In the genomic region with DNA sequence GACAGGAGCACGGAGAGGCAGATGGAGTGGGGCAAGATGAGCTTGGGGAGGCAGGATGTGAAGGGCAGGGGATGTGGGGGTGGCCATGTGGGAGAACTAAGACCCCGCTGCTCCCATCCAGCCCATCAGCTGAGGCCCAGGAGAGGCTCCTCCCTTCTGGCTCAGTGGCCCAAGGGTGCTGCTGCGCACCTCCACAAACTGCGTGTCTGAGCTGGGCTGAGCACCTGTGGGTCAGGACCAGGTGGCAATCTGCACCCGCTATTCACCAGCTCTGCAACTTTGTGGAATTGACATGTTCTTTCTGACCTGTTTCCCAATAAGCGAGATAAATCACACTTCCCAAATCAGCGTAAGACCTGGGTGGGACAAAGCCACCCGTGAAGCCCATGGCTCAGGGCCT, we compare ENCODE assay signal across 10 cellular contexts. TPM values are rescaled to one million over a fixed set of nuclear protein-coding genes. Genes with fewer than 3 reads are reported as not detected.
DNase-seq lines count a peak whose midpoint lies in the region; ATAC-seq and TF ChIP-seq lines count a peak whose summit lies in the region.
"Had no signal": no experiment of that assay in that cellular context is flagged by ENCODE, and none has a peak within 500 bp of the region (broad histone marks: within the 10 kb centered on the region; RNA-seq: fewer than 3 reads in every experiment).

No MANE protein-coding gene starts in this region.

- H3K4me3 Mint-ChIP-seq in activated naive CD8-positive, alpha-beta T cell, result peak overlapping the region; percentile 44
- H3K4me3 Mint-ChIP-seq in activated naive CD8-positive, alpha-beta T cell treated with anti-CD3 and anti-CD28 coated beads, Interleukin-2, amount 50 U/mL, for 24 hours, result no peak overlapping the region
- no peak overlapping the region for H3K4me3 Mint-ChIP-seq in activated naive CD8-positive, alpha-beta T cell treated with anti-CD3 and anti-CD28 coated beads for 36 hours

- H3K9me3 ChIP-seq in tibial artery, result no peaks in the 10 kb centered on the region

- no peak overlapping the region for H3K27ac ChIP-seq in mesendoderm (ENCODE audit: low read depth, low read length)
- peak overlapping the region; percentile 75 to 79 for H3K27ac ChIP-seq in tibial artery
- H3K27ac ChIP-seq: foreskin keratinocyte, WERI-Rb-1 had no signal

- no peak overlapping the region for H4K5ac ChIP-seq in mesendoderm (ENCODE audit: low read length)

- H2BK5ac ChIP-seq in mesendoderm (ENCODE audit: low read length), result no peak overlapping the region

- H3K36me3 ChIP-seq in mesendoderm (ENCODE audit: control insufficient read depth, insufficient read depth, low read length), result no peaks in the 10 kb centered on the region
- H3K36me3 ChIP-seq in tibial artery, result peaks cover 0 to 29% (median 18%) of the 10 kb centered on the region in 3 donors
- H3K36me3 ChIP-seq: WERI-Rb-1 had no signal

- H3K9ac ChIP-seq in mesendoderm (ENCODE audit: low read length), result no peak overlapping the region

- no peaks in the 10 kb centered on the region for H3K36me3 Mint-ChIP-seq in activated naive CD8-positive, alpha-beta T cell
- H3K36me3 Mint-ChIP-seq in activated naive CD8-positive, alpha-beta T cell treated with anti-CD3 and anti-CD28 coated beads, Interleukin-2, amount 50 U/mL, for 24 hours (ENCODE audit: low read depth), result no peaks in the 10 kb centered on the region
- peaks cover 8% of the 10 kb centered on the region for H3K36me3 Mint-ChIP-seq in activated naive CD8-positive, alpha-beta T cell treated with anti-CD3 and anti-CD28 coated beads for 36 hours

- intact Hi-C loops in tibial artery (cut with DNase I; ENCODE audit: low total_unique reads), result no loop called here

- H2AK5ac ChIP-seq in mesendoderm (ENCODE audit: low read length), result no peak overlapping the region

- H3K4me1 ChIP-seq in mesendoderm (ENCODE audit: control insufficient read depth, low read depth, low read length), result no peaks in the 10 kb centered on the region
- H3K4me1 ChIP-seq in tibial artery, result peaks cover 10 to 41% (median 35%) of the 10 kb centered on the region in 4 donors

- DNase-seq in activated naive CD8-positive, alpha-beta T cell treated with anti-CD3 and anti-CD28 coated beads, Interleukin-2, amount 50 U/mL, for 24 hours, result no peak
- no peak for DNase-seq in activated naive CD8-positive, alpha-beta T cell treated with anti-CD3 and anti-CD28 coated beads for 36 hours
- DNase-seq in mesendoderm, result no peak
- DNase-seq in tibial artery, result no peak
- no peak for DNase-seq in D341Med (ENCODE audit: low spot score)
- DNase-seq in NCI-H82 (lab: John Stamatoyannopoulos, UW), result no peak
- no peak for DNase-seq in NCI-H510A (lab: John Stamatoyannopoulos, UW)
- DNase-seq: foreskin keratinocyte, WERI-Rb-1 had no signal

- H2BK15ac ChIP-seq in mesendoderm (replicated peaks; ENCODE audit: low read depth), result no peak overlapping the region

- no peak overlapping the region for H2BK120ac ChIP-seq in mesendoderm (ENCODE audit: low read depth, low read length)

- H3K9me3 Mint-ChIP-seq in activated naive CD8-positive, alpha-beta T cell (ENCODE audit: low read depth), result no peaks in the 10 kb centered on the region
- H3K9me3 Mint-ChIP-seq in activated naive CD8-positive, alpha-beta T cell treated with anti-CD3 and anti-CD28 coated beads, Interleukin-2, amount 50 U/mL, for 24 hours, result no peaks in the 10 kb centered on the region
- no peaks in the 10 kb centered on the region for H3K9me3 Mint-ChIP-seq in activated naive CD8-positive, alpha-beta T cell treated with anti-CD3 and anti-CD28 coated beads for 36 hours

- no peak for TF ChIP-seq CTCF in tibial artery (IDR thresholded peaks at IDR 0.05)

- H3K27me3 ChIP-seq in mesendoderm (ENCODE audit: insufficient read depth, low read length, poor library complexity) (no peaks in the 10 kb centered on the region), tibial artery (no peaks in the 10 kb centered on the region)
- H3K27me3 ChIP-seq: foreskin keratinocyte had no signal

- peak overlapping the region; percentile 17 for H3K23ac ChIP-seq in mesendoderm (ENCODE audit: low read length)

- H3K4me2 ChIP-seq in mesendoderm (ENCODE audit: low read length), result no peak overlapping the region

- ATAC-seq in activated naive CD8-positive, alpha-beta T cell treated with anti-CD3 and anti-CD28 coated beads, Interleukin-2, amount 50 U/mL, for 24 hours, result no peak
- ATAC-seq: foreskin keratinocyte had no signal

- no peaks in the 10 kb centered on the region for H3K79me2 ChIP-seq in mesendoderm (ENCODE audit: control insufficient read depth, insufficient read depth, low read length)

- H4K8ac ChIP-seq in mesendoderm (ENCODE audit: low read depth, low read length), result no peak overlapping the region

- H3K4me1 Mint-ChIP-seq in activated naive CD8-positive, alpha-beta T cell (ENCODE audit: low read depth), result peaks cover 66% of the 10 kb centered on the region
- H3K4me1 Mint-ChIP-seq in activated naive CD8-positive, alpha-beta T cell treated with anti-CD3 and anti-CD28 coated beads, Interleukin-2, amount 50 U/mL, for 24 hours, result peaks cover 64% of the 10 kb centered on the region
- H3K4me1 Mint-ChIP-seq in activated naive CD8-positive, alpha-beta T cell treated with anti-CD3 and anti-CD28 coated beads for 36 hours, result peaks cover 63% of the 10 kb centered on the region

- H3K27ac Mint-ChIP-seq in activated naive CD8-positive, alpha-beta T cell, result peak overlapping the region; percentile 94
- no peak overlapping the region for H3K27ac Mint-ChIP-seq in activated naive CD8-positive, alpha-beta T cell treated with anti-CD3 and anti-CD28 coated beads, Interleukin-2, amount 50 U/mL, for 24 hours
- H3K27ac Mint-ChIP-seq in activated naive CD8-positive, alpha-beta T cell treated with anti-CD3 and anti-CD28 coated beads for 36 hours, result peak overlapping the region; percentile 97

- H3K79me1 ChIP-seq in mesendoderm (ENCODE audit: low read length), result no peaks in the 10 kb centered on the region

- H3K18ac ChIP-seq in mesendoderm (ENCODE audit: low read length), result no peak overlapping the region

- H3K4ac ChIP-seq in mesendoderm (ENCODE audit: low read depth, low read length), result no peak overlapping the region

- H3K4me3 ChIP-seq in mesendoderm (ENCODE audit: low read length) (no peak overlapping the region), tibial artery (no peak overlapping the region)

- no CpG with 5 or more reads among the region's 8 CpGs for WGBS in mesendoderm (ENCODE audit: extremely low coverage, insufficient coverage, low lambda C conversion rate)

- no peak overlapping the region for H3K56ac ChIP-seq in mesendoderm (ENCODE audit: low read length)

- no peaks in the 10 kb centered on the region for H3K27me3 Mint-ChIP-seq in activated naive CD8-positive, alpha-beta T cell
- H3K27me3 Mint-ChIP-seq in activated naive CD8-positive, alpha-beta T cell treated with anti-CD3 and anti-CD28 coated beads, Interleukin-2, amount 50 U/mL, for 24 hours, result no peaks in the 10 kb centered on the region
- no peaks in the 10 kb centered on the region for H3K27me3 Mint-ChIP-seq in activated naive CD8-positive, alpha-beta T cell treated with anti-CD3 and anti-CD28 coated beads for 36 hours

RNA-seq across cellular contexts. Expression of gene SREBF1, which starts 11.5 kb away (rescaled TPM):
- 100 to 1,000 TPM; 123 to 131 TPM for total RNA-seq in activated naive CD8-positive, alpha-beta T cell treated with anti-CD3 and anti-CD28 coated beads for 36 hours
- polyA plus RNA-seq in mesendoderm (2013, experiment 1 of 2), result 59.1 TPM
- 55.4 TPM for polyA plus RNA-seq in mesendoderm (2013, experiment 2 of 2)
